ENCODE assay signal across 1 cellular context in genomic region chr17:30238387-30239088, GRCh38.
A peak's percentile ranks its signal among the peaks of the same experiment; 100 is the strongest.
TF ChIP-seq lines count a peak whose summit lies in the region.

No MANE protein-coding gene starts in this region.

TF ChIP-seq in HepG2, 621 proteins besides CTCF, POLR2A, EP300 and RAD21 (continued from another document and continues in another):
- TF ChIP-seq ATM (IDR thresholded peaks at IDR 0.05; ENCODE audit: borderline replicate concordance) (no peak), ZIK1 (CRISPR knock-in tag; IDR thresholded peaks at IDR 0.05; ENCODE audit: borderline replicate concordance, low read depth) (0 out of 2 replicates have a peak, but pooled peaks have one; percentile 22), TOPORS (CRISPR knock-in tag; IDR thresholded peaks at IDR 0.05) (no peak), PAWR (CRISPR knock-in tag; IDR thresholded peaks at IDR 0.05; ENCODE audit: borderline replicate concordance) (no peak), ZNF644 (CRISPR knock-in tag; IDR thresholded peaks at IDR 0.05; ENCODE audit: low read depth) (no peak), PBX2 (CRISPR knock-in tag; IDR thresholded peaks at IDR 0.05) (no peak), ZNF276 (CRISPR knock-in tag; IDR thresholded peaks at IDR 0.05; ENCODE audit: low read depth) (no peak), SAP130 (CRISPR knock-in tag; IDR thresholded peaks at IDR 0.05; ENCODE audit: low read depth) (peak; percentile 27; the same call in 1 of the 2 replicates), NFAT5 (CRISPR knock-in tag; IDR thresholded peaks at IDR 0.05) (no peak), ZNF740 (CRISPR knock-in tag; IDR thresholded peaks at IDR 0.05) (peak; percentile 17; the same call in 1 of the 2 replicates), TARDBP (CRISPR knock-in tag; IDR thresholded peaks at IDR 0.05) (peak; percentile 2; the same call in 1 of the 2 replicates), ZMYM4 (CRISPR knock-in tag; IDR thresholded peaks at IDR 0.05) (0 out of 2 replicates have a peak, but pooled peaks have one; percentile 23), RFXAP (CRISPR knock-in tag; IDR thresholded peaks at IDR 0.05; ENCODE audit: borderline replicate concordance) (no peak), MYNN (CRISPR knock-in tag; IDR thresholded peaks at IDR 0.05; ENCODE audit: low read depth) (no peak), ZNF275 (CRISPR knock-in tag; IDR thresholded peaks at IDR 0.05; ENCODE audit: borderline replicate concordance) (no peak), ZMAT5 (CRISPR knock-in tag; IDR thresholded peaks at IDR 0.05; ENCODE audit: borderline replicate concordance, low read depth) (no peak), HOXA3 (CRISPR knock-in tag; IDR thresholded peaks at IDR 0.05) (peak; percentile 13; the same call in 1 of the 2 replicates), AGO1 (IDR thresholded peaks at IDR 0.05; ENCODE audit: low read depth, low read length, poor library complexity, severe bottlenecking) (no peak), ZNF30 (CRISPR knock-in tag; IDR thresholded peaks at IDR 0.05) (no peak), IRF2 (CRISPR knock-in tag; IDR thresholded peaks at IDR 0.05) (no peak), SPEN (CRISPR knock-in tag; IDR thresholded peaks at IDR 0.05; ENCODE audit: low read depth) (peak; percentile 41; the same call in 1 of the 2 replicates), ZNF816 (CRISPR knock-in tag; IDR thresholded peaks at IDR 0.05; ENCODE audit: borderline replicate concordance) (no peak), ARNTL (CRISPR knock-in tag; IDR thresholded peaks at IDR 0.05) (no peak), U2AF1 (optimal IDR thresholded peaks at IDR 0.05; ENCODE audit: low read depth, low read length) (no peak), TFE3 (CRISPR knock-in tag; IDR thresholded peaks at IDR 0.05) (no peak), KLF9 (CRISPR knock-in tag; IDR thresholded peaks at IDR 0.05; ENCODE audit: low read depth) (no peak), PHF8 (CRISPR knock-in tag; IDR thresholded peaks at IDR 0.05) (no peak), ZXDC (CRISPR knock-in tag; IDR thresholded peaks at IDR 0.05) (no peak), ZNF883 (CRISPR knock-in tag; IDR thresholded peaks at IDR 0.05; ENCODE audit: not compliant biosample characterization) (peak; percentile 52), ZNF576 (CRISPR knock-in tag; IDR thresholded peaks at IDR 0.05) (no peak), IRX3 (CRISPR knock-in tag; IDR thresholded peaks at IDR 0.05; ENCODE audit: borderline replicate concordance, low read depth) (no peak), KDM5B (CRISPR knock-in tag; IDR thresholded peaks at IDR 0.05; ENCODE audit: borderline replicate concordance) (0 out of 2 replicates have a peak, but pooled peaks have one; percentile 39), ATF6 (CRISPR knock-in tag; conservative IDR thresholded peaks at IDR 0.05) (no peak), ZNF12 (CRISPR knock-in tag; IDR thresholded peaks at IDR 0.05) (no peak), ZNF512B (CRISPR knock-in tag; IDR thresholded peaks at IDR 0.05; ENCODE audit: borderline replicate concordance) (no peak), ZNF549 (CRISPR knock-in tag; IDR thresholded peaks at IDR 0.05) (no peak)
